In the genomic region with DNA sequence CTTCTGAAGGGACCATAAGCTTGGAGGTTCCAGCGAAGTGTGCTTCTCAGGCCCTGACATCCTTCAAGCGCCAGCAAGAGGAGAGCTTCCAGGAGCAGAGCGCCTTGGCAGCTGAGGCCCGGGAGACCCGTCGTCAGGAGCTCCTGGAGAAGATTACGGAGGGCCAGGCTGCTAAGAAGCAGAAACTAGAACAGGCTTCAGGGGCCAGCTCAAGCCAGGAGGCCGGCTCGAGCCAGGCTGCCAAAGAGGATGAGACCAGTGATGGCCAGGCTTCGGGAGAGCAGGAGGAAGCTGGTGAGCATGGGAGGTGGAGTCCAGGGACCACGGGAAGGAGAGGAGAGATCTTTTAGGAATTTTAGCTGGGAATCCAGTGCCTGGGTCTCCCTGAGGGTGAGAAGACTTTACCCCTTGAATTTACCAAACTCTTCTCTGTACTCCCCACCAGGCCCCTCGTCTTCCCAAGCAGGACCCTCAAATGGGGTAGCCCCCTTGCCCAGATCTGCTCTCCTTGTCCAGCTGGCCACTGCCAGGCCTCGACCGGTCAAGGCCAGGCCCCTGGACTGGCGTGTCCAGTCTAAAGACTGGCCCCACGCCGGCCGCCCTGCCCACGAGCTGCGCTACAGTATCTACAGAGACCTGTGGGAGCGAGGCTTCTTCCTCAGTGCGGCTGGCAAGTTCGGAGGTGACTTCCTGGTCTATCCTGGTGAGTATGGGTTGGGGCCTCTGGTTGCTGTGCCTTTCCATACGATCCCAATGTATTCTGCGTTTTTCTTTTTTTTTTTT, we compare ENCODE assay signal across 7 cellular contexts.
DNase-seq lines count a peak whose midpoint lies in the region; ATAC-seq and TF ChIP-seq lines count a peak whose summit lies in the region.

No MANE protein-coding gene starts in this region.

- DNase-seq in HL-60 (ENCODE audit: low read depth in 1 of 2, low spot score in 1 of 2) (peak in 1 of 2 experiments; percentile 22), WERI-Rb-1 (no peak), iPS DF 6.9 (ENCODE audit: low read depth, low spot score) (no peak)
- DNase-seq in stimulated activated naive B cell treated with anti-CD40 and anti-IgM and Interleukin-4, amounts not matched to agents 10 μg/mL and 1 μg/mL and 100 μg/mL, for 72 hours = no peak
- no peak for DNase-seq in activated CD4-positive, alpha-beta T cell treated with anti-CD3 and anti-CD28 coated beads, Interleukin-2, amount 50 U/mL, for 1 hour

- H3K27ac Mint-ChIP-seq in stimulated activated naive B cell treated with anti-CD40 and anti-IgM and Interleukin-4, amounts not matched to agents 10 μg/mL and 1 μg/mL and 100 μg/mL, for 72 hours = peak overlapping the region; percentile 84

- TF ChIP-seq CTCF in HL-60 (IDR thresholded peaks at IDR 0.05; ENCODE audit: insufficient read depth, low read length) = no peak
- no peak for TF ChIP-seq CTCF in WERI-Rb-1 (IDR thresholded peaks at IDR 0.05; ENCODE audit: low read depth, low read length)

- H3K36me3 ChIP-seq in WERI-Rb-1 = peaks cover 33% of the 10 kb centered on the region
- peaks cover 5% of the 10 kb centered on the region for H3K36me3 ChIP-seq in iPS DF 6.9 (ENCODE audit: control insufficient read depth, insufficient read depth, low read length)

- no CpG with 5 or more reads among the region's 25 CpGs for whole genome bisulfite sequencing in iPS DF 6.9 (ENCODE audit: insufficient coverage, insufficient read length)

- H3K27me3 ChIP-seq in HL-60 (ENCODE audit: insufficient read depth, poor library complexity, severe bottlenecking) (no peaks in the 10 kb centered on the region), WERI-Rb-1 (ENCODE audit: insufficient read depth, low read depth, severe bottlenecking) (no peaks in the 10 kb centered on the region), iPS DF 6.9 (ENCODE audit: control insufficient read depth, insufficient read depth, low read length) (no peaks in the 10 kb centered on the region)

- H3K9me3 ChIP-seq in WERI-Rb-1 (ENCODE audit: severe bottlenecking) (no peaks in the 10 kb centered on the region), iPS DF 6.9 (ENCODE audit: control insufficient read depth, insufficient read depth, low read length) (no peaks in the 10 kb centered on the region)

- peak overlapping the region; percentile 91 to 96 for H3K4me3 Mint-ChIP-seq in stimulated activated naive B cell treated with anti-CD40 and anti-IgM and Interleukin-4, amounts not matched to agents 10 μg/mL and 1 μg/mL and 100 μg/mL, for 72 hours

- H3K4me1 Mint-ChIP-seq in stimulated activated naive B cell treated with anti-CD40 and anti-IgM and Interleukin-4, amounts not matched to agents 10 μg/mL and 1 μg/mL and 100 μg/mL, for 72 hours = peaks cover 21 to 42% of the 10 kb centered on the region in 2 donors

- H3K4me3 ChIP-seq in HL-60 (replicated peaks; ENCODE audit: insufficient read depth, low read length) (peak overlapping the region; percentile 80), WERI-Rb-1 (ENCODE audit: low read depth, low read length) (peak overlapping the region; percentile 81), iPS DF 6.9 (ENCODE audit: low read length) (peak overlapping the region; percentile 74; the same call in 1 of the 2 replicates)

- ATAC-seq in stimulated activated naive B cell treated with anti-CD40 and anti-IgM and Interleukin-4, amounts not matched to agents 10 μg/mL and 1 μg/mL and 100 μg/mL, for 72 hours (replicated peaks) = no peak
- no peak for ATAC-seq in GM21360 (IDR thresholded peaks at IDR 0.05; ENCODE audit: unreplicated experiment)
- ATAC-seq in HG03159 (IDR thresholded peaks at IDR 0.05; ENCODE audit: unreplicated experiment) = no peak

- peaks cover 19 to 30% of the 10 kb centered on the region in 2 donors for H3K36me3 Mint-ChIP-seq in stimulated activated naive B cell treated with anti-CD40 and anti-IgM and Interleukin-4, amounts not matched to agents 10 μg/mL and 1 μg/mL and 100 μg/mL, for 72 hours

- H3K9me3 Mint-ChIP-seq in stimulated activated naive B cell treated with anti-CD40 and anti-IgM and Interleukin-4, amounts not matched to agents 10 μg/mL and 1 μg/mL and 100 μg/mL, for 72 hours = no peaks in the 10 kb centered on the region

- no peaks in the 10 kb centered on the region for H3K4me1 ChIP-seq in iPS DF 6.9 (ENCODE audit: control insufficient read depth, insufficient read depth, low read length)

- peak overlapping the region; percentile 98 for H3K27ac ChIP-seq in HL-60 (replicated peaks)
- peak overlapping the region; percentile 99 for H3K27ac ChIP-seq in WERI-Rb-1
- no peak overlapping the region for H3K27ac ChIP-seq in iPS DF 6.9 (ENCODE audit: low read length)

- no peaks in the 10 kb centered on the region for H3K27me3 Mint-ChIP-seq in stimulated activated naive B cell treated with anti-CD40 and anti-IgM and Interleukin-4, amounts not matched to agents 10 μg/mL and 1 μg/mL and 100 μg/mL, for 72 hours
